Comparison of ENCODE assay signal across 11 cellular contexts in genomic region chr2:99880148-99880983, GRCh38.
A peak's percentile ranks its signal among the peaks of the same experiment; 100 is the strongest.
DNase-seq lines count a peak whose midpoint lies in the region; TF ChIP-seq lines count a peak whose summit lies in the region.
"Had no signal": no experiment of that assay in that cellular context is flagged by ENCODE, and none has a peak within 500 bp of the region (broad histone marks: within the 10 kb centered on the region; RNA-seq: fewer than 3 reads in every experiment).

No MANE protein-coding gene starts in this region.

- no peaks in the 10 kb centered on the region for H4K20me1 ChIP-seq in SK-N-SH (ENCODE audit: insufficient read depth)

- H3K36me3 ChIP-seq in SK-N-SH (replicated peaks in 1 of 2; ENCODE audit: control insufficient read depth in 1 of 2, insufficient read depth in 2 of 2, low read length in 1 of 2) (no peaks in the 10 kb centered on the region), esophagus squamous epithelium (no peaks in the 10 kb centered on the region), stomach (no peaks in the 10 kb centered on the region)

- no peaks in the 10 kb centered on the region for H3K79me2 ChIP-seq in SK-N-SH (ENCODE audit: insufficient read depth)

- H3F3A ChIP-seq in SK-N-SH (replicated peaks; ENCODE audit: insufficient read depth), result peaks cover 33% of the 10 kb centered on the region

- H3K4me1 ChIP-seq in SK-N-SH (ENCODE audit: control insufficient read depth in 1 of 2, insufficient read depth in 2 of 2, low read depth in 1 of 2, low read length in 1 of 2) (peaks cover 20 to 32% of the 10 kb centered on the region in 2 experiments), esophagus squamous epithelium (no peaks in the 10 kb centered on the region), stomach (peaks cover 6 to 22% (median 11%) of the 10 kb centered on the region in 4 donors)

- POLR2A ChIA-PET in SK-N-SH (lab: Yijun Ruan, JAX), result no interaction called here

- WGBS in SK-N-SH (ENCODE audit: low lambda C conversion rate), result 34% methylated on average over 16 of the region's 17 CpGs
- WGBS in esophagus squamous epithelium, 2 donors, result 65 to 74% methylated on average over 15 to 16 of the region's 17 CpGs
- 72 to 75% methylated on average over 17 of the region's 17 CpGs for WGBS in lower leg skin, 2 donors
- WGBS in stomach, 5 donors, result 87 to 90% (median 88%) methylated on average over 17 of the region's 17 CpGs

- no peak for TF ChIP-seq POLR2A in esophagus squamous epithelium (IDR thresholded peaks at IDR 0.05)
- TF ChIP-seq POLR2A in lower leg skin (IDR thresholded peaks at IDR 0.05), result no peak
- no peak for TF ChIP-seq POLR2A in stomach (IDR thresholded peaks at IDR 0.05)

- peak overlapping the region; percentile 74; the same call in 1 of the 2 replicates for H2AFZ ChIP-seq in SK-N-SH (ENCODE audit: low read depth)

- H3K27me3 ChIP-seq in SK-N-SH (ENCODE audit: insufficient read depth), result no peaks in the 10 kb centered on the region
- no peaks in the 10 kb centered on the region for H3K27me3 ChIP-seq in esophagus squamous epithelium
- no peaks in the 10 kb centered on the region for H3K27me3 ChIP-seq in stomach

- TF ChIP-seq RAD21 in SK-N-SH (IDR thresholded peaks at IDR 0.05; ENCODE audit: low read length), result no peak

- H3K27ac ChIP-seq in SK-N-SH (ENCODE audit: low read depth in 2 of 2, low read length in 1 of 2) (peak overlapping the region; percentile 77 to 89), esophagus squamous epithelium (no peak overlapping the region), stomach (no peak overlapping the region)
- H3K27ac ChIP-seq: C4-2B, KMS-11 had no signal

- peak in 1 of 2 experiments; percentile 73; a peak in 2 of 4 replicates for TF ChIP-seq EP300 in SK-N-SH (IDR thresholded peaks at IDR 0.05; ENCODE audit: borderline replicate concordance in 1 of 2, low read depth in 1 of 2, low read length in 1 of 2)
- no peak for TF ChIP-seq EP300 in stomach (IDR thresholded peaks at IDR 0.05)

- H3K9ac ChIP-seq in SK-N-SH, result peak overlapping the region; percentile 59
- H3K9ac ChIP-seq: KMS-11 had no signal

- CTCF ChIA-PET in SK-N-SH (lab: Yijun Ruan, JAX), result no interaction called here

- H3K9me3 ChIP-seq in SK-N-SH (no peaks in the 10 kb centered on the region), esophagus squamous epithelium (no peaks in the 10 kb centered on the region), stomach (no peaks in the 10 kb centered on the region)

- H3K4me2 ChIP-seq in SK-N-SH, result peak overlapping the region; percentile 64
- H3K4me2 ChIP-seq: KMS-11 had no signal

- no peak overlapping the region for H3K4me3 ChIP-seq in SK-N-SH (ENCODE audit: low read depth in 2 of 2, low read length in 1 of 2)
- no peak overlapping the region for H3K4me3 ChIP-seq in foreskin fibroblast (ENCODE audit: low read depth in 1 of 2, low read length in 2 of 2)
- H3K4me3 ChIP-seq in esophagus squamous epithelium, result no peak overlapping the region
- no peak overlapping the region for H3K4me3 ChIP-seq in lower leg skin (ENCODE audit: low read depth, poor library complexity, severe bottlenecking)
- H3K4me3 ChIP-seq in stomach, result no peak overlapping the region

- intact Hi-C loops in esophagus squamous epithelium (cut with DNase I), result no loop called here
- intact Hi-C loops in lower leg skin (cut with DNase I; ENCODE audit: low total_unique reads), result no loop called here
- intact Hi-C loops in stomach (cut with DNase I; ENCODE audit: low total_unique reads), result no loop called here

- H3K9me2 ChIP-seq in SK-N-SH, result no peaks in the 10 kb centered on the region

- DNase-seq in NCI-H82 (lab: John Stamatoyannopoulos, UW) (peak; percentile 46), NCI-H82 treated with DMSO at 0.1 percent for 48 hours (lab: John Stamatoyannopoulos, UW; ENCODE audit: unreplicated experiment) (no peak), SK-N-SH (peak; percentile 20), foreskin fibroblast (peak; percentile 48 to 52), superior temporal gyrus (ENCODE audit: extremely low spot score) (peak; percentile 61), esophagus squamous epithelium (lab: John Stamatoyannopoulos, UW) (no peak), lower leg skin (ENCODE audit: low spot score in 2 of 2) (no peak), stomach (no peak)
- DNase-seq: SHP77 had no signal

- TF ChIP-seq CTCF in SK-N-SH (IDR thresholded peaks at IDR 0.05), result no peak
- TF ChIP-seq CTCF in foreskin fibroblast (IDR thresholded peaks at IDR 0.05; ENCODE audit: low read depth, low read length), result no peak
- no peak for TF ChIP-seq CTCF in esophagus squamous epithelium (IDR thresholded peaks at IDR 0.05)
- TF ChIP-seq CTCF in lower leg skin (IDR thresholded peaks at IDR 0.05), result no peak
- TF ChIP-seq CTCF in stomach (IDR thresholded peaks at IDR 0.05), result no peak

TF ChIP-seq in SK-N-SH, 30 proteins besides CTCF, POLR2A, EP300 and RAD21 (continues in another document):
- TF ChIP-seq CHD2 (IDR thresholded peaks at IDR 0.05; ENCODE audit: low read length, partially characterized antibody) (no peak), RFX5 (IDR thresholded peaks at IDR 0.05; ENCODE audit: low read length) (peak; percentile 96), PBX3 (IDR thresholded peaks at IDR 0.05) (peak; percentile 68), USF2 (IDR thresholded peaks at IDR 0.05; ENCODE audit: borderline replicate concordance, low read depth, low read length) (no peak), MEF2A (IDR thresholded peaks at IDR 0.05; ENCODE audit: borderline replicate concordance, low read depth) (no peak), FOXM1 (IDR thresholded peaks at IDR 0.05; ENCODE audit: low read depth) (no peak), GATA2 (CRISPR knock-in tag; IDR thresholded peaks at IDR 0.05) (no peak), YY1 (IDR thresholded peaks at IDR 0.05; ENCODE audit: low read depth) (no peak), TCF12 (IDR thresholded peaks at IDR 0.05) (peak; percentile 85), ELF1 (IDR thresholded peaks at IDR 0.05) (0 out of 2 replicates have a peak, but pooled peaks have one; percentile 12), MAX (IDR thresholded peaks at IDR 0.05; ENCODE audit: low read depth) (peak; percentile 14; the same call in 1 of the 2 replicates), USF1 (IDR thresholded peaks at IDR 0.05; ENCODE audit: borderline replicate concordance, low read depth) (no peak; the same call in 1 of the 2 replicates), GABPA (IDR thresholded peaks at IDR 0.05; ENCODE audit: low read depth) (no peak), RCOR1 (IDR thresholded peaks at IDR 0.05; ENCODE audit: low read length) (no peak), FOSL2 (IDR thresholded peaks at IDR 0.05; ENCODE audit: borderline replicate concordance, low read depth) (peak; percentile 78), EZH2phosphoT487 (IDR thresholded peaks at IDR 0.05; ENCODE audit: borderline replicate concordance, low read depth) (no peak), POLR2AphosphoS5 (IDR thresholded peaks at IDR 0.05; ENCODE audit: low read depth, low read length) (peak; percentile 40; the same call in 1 of the 2 replicates), NFIC (IDR thresholded peaks at IDR 0.05; ENCODE audit: borderline replicate concordance) (peak; percentile 62; the same call in 1 of the 2 replicates), RXRA (IDR thresholded peaks at IDR 0.05; ENCODE audit: borderline replicate concordance, low read depth) (peak; percentile 77), ZBTB33 (IDR thresholded peaks at IDR 0.05; ENCODE audit: borderline replicate concordance, low read depth) (0 out of 2 replicates have a peak, but pooled peaks have one; percentile 36), TEAD4 (IDR thresholded peaks at IDR 0.05; ENCODE audit: borderline replicate concordance, insufficient read depth) (peak; percentile 82), JUND (IDR thresholded peaks at IDR 0.05) (peak; percentile 63)

Comparison
In these comparisons a context has a peak if more than half of its experiments do, and no peak if none do; other contexts are left out.
1. DNase-seq: peak in NCI-H82 (single experiment), SK-N-SH (single experiment), foreskin fibroblast (2 of 2) and superior temporal gyrus (single experiment); none in NCI-H82 treated with DMSO at 0.1 percent for 48 hours (single experiment), esophagus squamous epithelium (single experiment), lower leg skin (0 of 2) and stomach (single experiment).
2. H3K27ac ChIP-seq: peak in SK-N-SH (2 of 2); none in esophagus squamous epithelium (0 of 4) and stomach (0 of 5).